8 cellular contexts compared by ENCODE assay signal in genomic region chr1:23367791-23368561, GRCh38. TPM values are rescaled to one million over a fixed set of nuclear protein-coding genes. Genes with fewer than 3 reads are reported as not detected.
A peak's percentile ranks its signal among the peaks of the same experiment; 100 is the strongest.
DNase-seq lines count a peak whose midpoint lies in the region; ATAC-seq and TF ChIP-seq lines count a peak whose summit lies in the region.

No MANE protein-coding gene starts in this region.

- peak overlapping the region; percentile 63 to 92 (median 74) for H3K4me3 ChIP-seq in spleen

- H3K9me3 ChIP-seq in spleen, result peaks cover 3 to 28% (median 19%) of the 10 kb centered on the region in 8 donors

- no peak for TF ChIP-seq CTCF in AG09319 (IDR thresholded peaks at IDR 0.05; ENCODE audit: low read depth, low read length)
- TF ChIP-seq CTCF in spleen (IDR thresholded peaks at IDR 0.05 in 8 of 11, conservative IDR thresholded peaks at IDR 0.05 in 3 of 11), result peak in 4 of 11 experiments; percentile 7 to 47 (median 26)

- peak in 2 of 3 donors; percentile 47 to 64 for TF ChIP-seq POLR2A in spleen (IDR thresholded peaks at IDR 0.05)

- peak; percentile 98 for DNase-seq in AG09319 (ENCODE audit: extremely low read depth, low read depth)
- DNase-seq in NCI-H345 (lab: John Stamatoyannopoulos, UW), result peak; percentile 99
- peak; percentile 87 to 96 (median 94) for DNase-seq in activated CD4-positive, CD25-positive, alpha-beta regulatory T cell (lab: John Stamatoyannopoulos, UW)
- DNase-seq in central memory CD4-positive, alpha-beta T cell, result peak; percentile 98
- peak; percentile 99 for DNase-seq in inferior parietal cortex (ENCODE audit: extremely low spot score)
- peak; percentile 99 for DNase-seq in spleen

- ATAC-seq in GM19025 (IDR thresholded peaks at IDR 0.05; ENCODE audit: low read depth, unreplicated experiment), result peak; percentile 90
- ATAC-seq in HG03280 (IDR thresholded peaks at IDR 0.05; ENCODE audit: unreplicated experiment), result peak; percentile 90

- 3 to 5% (median 3%) methylated on average over 35 to 41 of the region's 41 CpGs for WGBS in spleen, 5 donors

- H3K27me3 ChIP-seq in spleen (replicated peaks in 1 of 7), result no peaks in the 10 kb centered on the region

- H3K27ac ChIP-seq in spleen, result peak overlapping the region; percentile 87 to 99 (median 96)

- peaks cover 4 to 39% (median 31%) of the 10 kb centered on the region in 6 donors for H3K36me3 ChIP-seq in spleen

- peaks cover 17 to 62% (median 46%) of the 10 kb centered on the region in 6 donors for H3K4me1 ChIP-seq in spleen

- intact Hi-C loops in spleen (cut with DNase I; ENCODE audit: low total_unique reads), result no loop called here

RNA-seq across cellular contexts. Expression of gene ZNF436, which starts 1.7 kb away (rescaled TPM):
- total RNA-seq in spleen, result 10 to 100 TPM; 15.3 to 32.1 (median 20.3) TPM
- 1 to 10 TPM; 2.8 to 5.5 (median 3.4) TPM for polyA plus RNA-seq in spleen

RNA-seq across cellular contexts. Expression of gene HNRNPR, which starts 23.9 kb away (rescaled TPM):
- total RNA-seq in spleen, result 100 to 1,000 TPM in 5 of 7 donors, 10 to 100 TPM in 2; 75.8 to 143 (median 109) TPM
- 10 to 100 TPM; 58.2 to 83.2 (median 75.8) TPM for polyA plus RNA-seq in spleen

RNA-seq across cellular contexts. Expression of gene TCEA3, which starts 56.6 kb away (rescaled TPM):
- 10 to 100 TPM in 4 of 7 donors, 1 to 10 TPM in 3; 9.1 to 19.6 (median 17.6) TPM for total RNA-seq in spleen
- 10 to 100 TPM in 1 of 3 donors, 1 to 10 TPM in 2; 4.6 to 11.0 (median 6.6) TPM for polyA plus RNA-seq in spleen

Comparison
In these comparisons a context has a peak if more than half of its experiments do, and no peak if none do; other contexts are left out.
1. Peak in every context shown above with its lines: DNase-seq, ATAC-seq, H3K4me3 ChIP-seq and H3K27ac ChIP-seq.